1 cellular context compared by ENCODE assay signal in the genomic region with DNA sequence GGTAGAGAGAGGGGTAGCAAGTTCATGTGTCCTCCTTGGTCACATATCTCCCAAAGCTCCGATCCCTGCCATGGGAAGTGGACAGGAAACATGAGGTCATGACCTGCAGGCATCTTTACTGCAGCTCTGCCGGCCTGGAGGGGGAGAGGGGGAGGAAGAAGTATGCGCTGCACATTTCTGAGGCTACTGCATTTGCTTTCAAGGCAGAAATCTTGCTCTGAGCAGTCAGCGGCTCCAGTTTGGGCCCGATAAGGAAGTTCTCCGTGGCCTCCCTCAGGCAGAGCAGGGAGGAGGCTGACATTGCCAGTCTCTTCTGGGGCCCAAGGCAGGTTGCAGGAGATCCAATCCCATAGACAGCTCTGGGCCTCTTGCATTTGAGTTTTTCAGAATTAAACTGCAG.
TF ChIP-seq lines count a peak whose summit lies in the region.

No MANE protein-coding gene starts in this region.

TF ChIP-seq in H1, 55 proteins besides CTCF, POLR2A, EP300 and RAD21:
- TF ChIP-seq CEBPB (IDR thresholded peaks at IDR 0.05; ENCODE audit: low read depth, low read length) (no peak), HDAC6 (IDR thresholded peaks at IDR 0.05; ENCODE audit: low read depth, low read length) (no peak), NANOG (IDR thresholded peaks at IDR 0.05; ENCODE audit: insufficient read depth, low read depth, low read length, poor library complexity, severe bottlenecking) (no peak), TAF1 (IDR thresholded peaks at IDR 0.05; ENCODE audit: low read depth, low read length) (no peak), CBX8 (IDR thresholded peaks at IDR 0.05; ENCODE audit: borderline replicate concordance, low read depth, low read length) (no peak), EGR1 (IDR thresholded peaks at IDR 0.05; ENCODE audit: borderline replicate concordance, low read depth, low read length) (no peak), POLR2AphosphoS5 (IDR thresholded peaks at IDR 0.05; ENCODE audit: low read depth, low read length) (no peak), SP4 (IDR thresholded peaks at IDR 0.05; ENCODE audit: low read length) (no peak), SIX5 (IDR thresholded peaks at IDR 0.05; ENCODE audit: low read depth, low read length) (no peak), JUND (IDR thresholded peaks at IDR 0.05; ENCODE audit: low read length) (no peak), JUN (IDR thresholded peaks at IDR 0.05; ENCODE audit: low read depth, low read length) (no peak), GTF2F1 (IDR thresholded peaks at IDR 0.05; ENCODE audit: borderline replicate concordance, low read depth, low read length) (no peak), SAP30 (IDR thresholded peaks at IDR 0.05; ENCODE audit: insufficient read depth, insufficient replicate concordance, low read length) (no peak), TEAD4 (IDR thresholded peaks at IDR 0.05; ENCODE audit: low read depth, low read length) (no peak), RFX5 (IDR thresholded peaks at IDR 0.05; ENCODE audit: borderline replicate concordance, low read depth, low read length) (no peak), SP2 (IDR thresholded peaks at IDR 0.05; ENCODE audit: low read length) (no peak), SP1 (IDR thresholded peaks at IDR 0.05; ENCODE audit: low read depth, low read length) (no peak), SIN3A (conservative IDR thresholded peaks at IDR 0.05 in 1 of 2, IDR thresholded peaks at IDR 0.05 in 1 of 2; ENCODE audit: low read depth in 1 of 2, low read length in 2 of 2) (no peak)
- TF ChIP-seq, protein P1, sequence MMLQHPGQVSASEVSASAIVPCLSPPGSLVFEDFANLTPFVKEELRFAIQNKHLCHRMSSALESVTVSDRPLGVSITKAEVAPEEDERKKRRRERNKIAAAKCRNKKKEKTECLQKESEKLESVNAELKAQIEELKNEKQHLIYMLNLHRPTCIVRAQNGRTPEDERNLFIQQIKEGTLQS (IDR thresholded peaks at IDR 0.05; ENCODE audit: insufficient read depth, low read depth, low read length) = no peak
